ENCODE assay signal across 1 cellular context in the genomic region with DNA sequence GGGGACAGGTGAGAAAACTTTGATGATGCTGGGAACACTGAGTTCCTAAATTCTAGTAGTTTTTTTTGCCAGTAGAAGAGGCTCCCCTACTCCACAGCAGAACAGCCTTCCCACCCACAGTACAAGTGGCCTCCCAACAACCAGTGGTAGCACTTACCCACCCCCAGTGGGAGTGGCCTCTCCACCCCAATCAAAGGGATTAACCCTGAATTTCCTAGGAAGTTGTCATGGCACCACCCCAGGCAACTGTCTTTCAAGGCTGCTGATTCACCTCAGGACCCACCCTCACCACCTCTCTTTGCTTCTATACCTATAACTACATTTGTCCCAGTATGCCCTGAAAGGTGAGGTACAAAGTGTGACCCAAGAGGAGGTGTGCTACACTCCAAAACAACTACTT.
TF ChIP-seq lines count a peak whose summit lies in the region.

No MANE protein-coding gene starts in this region.

TF ChIP-seq in WTC11, 78 proteins besides CTCF, POLR2A, EP300 and RAD21 (continued from another document):
- TF ChIP-seq, protein P1, sequence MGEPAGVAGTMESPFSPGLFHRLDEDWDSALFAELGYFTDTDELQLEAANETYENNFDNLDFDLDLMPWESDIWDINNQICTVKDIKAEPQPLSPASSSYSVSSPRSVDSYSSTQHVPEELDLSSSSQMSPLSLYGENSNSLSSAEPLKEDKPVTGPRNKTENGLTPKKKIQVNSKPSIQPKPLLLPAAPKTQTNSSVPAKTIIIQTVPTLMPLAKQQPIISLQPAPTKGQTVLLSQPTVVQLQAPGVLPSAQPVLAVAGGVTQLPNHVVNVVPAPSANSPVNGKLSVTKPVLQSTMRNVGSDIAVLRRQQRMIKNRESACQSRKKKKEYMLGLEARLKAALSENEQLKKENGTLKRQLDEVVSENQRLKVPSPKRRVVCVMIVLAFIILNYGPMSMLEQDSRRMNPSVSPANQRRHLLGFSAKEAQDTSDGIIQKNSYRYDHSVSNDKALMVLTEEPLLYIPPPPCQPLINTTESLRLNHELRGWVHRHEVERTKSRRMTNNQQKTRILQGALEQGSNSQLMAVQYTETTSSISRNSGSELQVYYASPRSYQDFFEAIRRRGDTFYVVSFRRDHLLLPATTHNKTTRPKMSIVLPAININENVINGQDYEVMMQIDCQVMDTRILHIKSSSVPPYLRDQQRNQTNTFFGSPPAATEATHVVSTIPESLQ (CRISPR knock-in tag; IDR thresholded peaks at IDR 0.05), result no peak
- TF ChIP-seq OVOL2 (CRISPR knock-in tag; IDR thresholded peaks at IDR 0.05; ENCODE audit: borderline replicate concordance), result no peak
- no peak for TF ChIP-seq ZNF396 (CRISPR knock-in tag; IDR thresholded peaks at IDR 0.05; ENCODE audit: borderline replicate concordance)
- TF ChIP-seq, protein P2, sequence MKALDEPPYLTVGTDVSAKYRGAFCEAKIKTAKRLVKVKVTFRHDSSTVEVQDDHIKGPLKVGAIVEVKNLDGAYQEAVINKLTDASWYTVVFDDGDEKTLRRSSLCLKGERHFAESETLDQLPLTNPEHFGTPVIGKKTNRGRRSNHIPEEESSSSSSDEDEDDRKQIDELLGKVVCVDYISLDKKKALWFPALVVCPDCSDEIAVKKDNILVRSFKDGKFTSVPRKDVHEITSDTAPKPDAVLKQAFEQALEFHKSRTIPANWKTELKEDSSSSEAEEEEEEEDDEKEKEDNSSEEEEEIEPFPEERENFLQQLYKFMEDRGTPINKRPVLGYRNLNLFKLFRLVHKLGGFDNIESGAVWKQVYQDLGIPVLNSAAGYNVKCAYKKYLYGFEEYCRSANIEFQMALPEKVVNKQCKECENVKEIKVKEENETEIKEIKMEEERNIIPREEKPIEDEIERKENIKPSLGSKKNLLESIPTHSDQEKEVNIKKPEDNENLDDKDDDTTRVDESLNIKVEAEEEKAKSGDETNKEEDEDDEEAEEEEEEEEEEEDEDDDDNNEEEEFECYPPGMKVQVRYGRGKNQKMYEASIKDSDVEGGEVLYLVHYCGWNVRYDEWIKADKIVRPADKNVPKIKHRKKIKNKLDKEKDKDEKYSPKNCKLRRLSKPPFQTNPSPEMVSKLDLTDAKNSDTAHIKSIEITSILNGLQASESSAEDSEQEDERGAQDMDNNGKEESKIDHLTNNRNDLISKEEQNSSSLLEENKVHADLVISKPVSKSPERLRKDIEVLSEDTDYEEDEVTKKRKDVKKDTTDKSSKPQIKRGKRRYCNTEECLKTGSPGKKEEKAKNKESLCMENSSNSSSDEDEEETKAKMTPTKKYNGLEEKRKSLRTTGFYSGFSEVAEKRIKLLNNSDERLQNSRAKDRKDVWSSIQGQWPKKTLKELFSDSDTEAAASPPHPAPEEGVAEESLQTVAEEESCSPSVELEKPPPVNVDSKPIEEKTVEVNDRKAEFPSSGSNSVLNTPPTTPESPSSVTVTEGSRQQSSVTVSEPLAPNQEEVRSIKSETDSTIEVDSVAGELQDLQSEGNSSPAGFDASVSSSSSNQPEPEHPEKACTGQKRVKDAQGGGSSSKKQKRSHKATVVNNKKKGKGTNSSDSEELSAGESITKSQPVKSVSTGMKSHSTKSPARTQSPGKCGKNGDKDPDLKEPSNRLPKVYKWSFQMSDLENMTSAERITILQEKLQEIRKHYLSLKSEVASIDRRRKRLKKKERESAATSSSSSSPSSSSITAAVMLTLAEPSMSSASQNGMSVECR (CRISPR knock-in tag; IDR thresholded peaks at IDR 0.05; ENCODE audit: borderline replicate concordance), result no peak
- no peak for TF ChIP-seq ATF1 (CRISPR knock-in tag; IDR thresholded peaks at IDR 0.05)
- no peak for TF ChIP-seq RORB (CRISPR knock-in tag; IDR thresholded peaks at IDR 0.05)
